Comparison of ENCODE assay signal across 12 cellular contexts in genomic region chr20:44961868-44962267, GRCh38.
DNase-seq lines count a peak whose midpoint lies in the region; ATAC-seq and FAIRE-seq lines count a peak whose summit lies in the region.
"Had no signal": no experiment of that assay in that cellular context is flagged by ENCODE, and none has a peak within 500 bp of the region (broad histone marks: within the 10 kb centered on the region; RNA-seq: fewer than 3 reads in every experiment).

No MANE protein-coding gene starts in this region.

- ATAC-seq in effector memory CD8-positive, alpha-beta T cell (replicated peaks) = no peak

- H3K27me3 Mint-ChIP-seq in effector memory CD8-positive, alpha-beta T cell = no peaks in the 10 kb centered on the region

- H3K27ac Mint-ChIP-seq in effector memory CD8-positive, alpha-beta T cell = no peak overlapping the region
- H3K27ac Mint-ChIP-seq: T-helper 1 cell treated with Interleukin-12 subunit alpha and Interleukin-12 subunit beta and Interleukin-4 antibody, amounts not matched to agents 30 μg/mL and 1 μg/mL, for 36 hours had no signal

- DNase-seq in COLO829 (ENCODE audit: low spot score) = peak; percentile 77
- DNase-seq in HTR-8/SVneo (ENCODE audit: insufficient read length, low spot score) = peak; percentile 62
- DNase-seq in amniotic epithelial cell (ENCODE audit: low read depth) = peak; percentile 47
- peak; percentile 6 for DNase-seq in kidney glomerular epithelial cell (lab: John Stamatoyannopoulos, UW)
- no peak for DNase-seq in activated gamma-delta T cell (lab: John Stamatoyannopoulos, UW)
- no peak for DNase-seq in GOT3 (lab: John Stamatoyannopoulos, UW)
- no peak for DNase-seq in NCI-H69 (lab: John Stamatoyannopoulos, UW)
- DNase-seq in effector memory CD8-positive, alpha-beta T cell = no peak
- DNase-seq: DMS 273 treated with DMSO at 0.1 percent for 48 hours, dorsolateral prefrontal cortex, NCI-H1092 treated with DMSO at 0.1 percent for 48 hours had no signal

- no peaks in the 10 kb centered on the region for H3K9me3 Mint-ChIP-seq in effector memory CD8-positive, alpha-beta T cell
- H3K9me3 Mint-ChIP-seq: T-helper 1 cell treated with Interleukin-12 subunit alpha and Interleukin-12 subunit beta and Interleukin-4 antibody, amounts not matched to agents 30 μg/mL and 1 μg/mL, for 36 hours had no signal

- peak overlapping the region in 1 of 2 donors; percentile 6 for H3K4me3 Mint-ChIP-seq in effector memory CD8-positive, alpha-beta T cell
- H3K4me3 Mint-ChIP-seq: T-helper 1 cell treated with Interleukin-12 subunit alpha and Interleukin-12 subunit beta and Interleukin-4 antibody, amounts not matched to agents 30 μg/mL and 1 μg/mL, for 36 hours had no signal

- peaks cover 30 to 55% of the 10 kb centered on the region in 2 donors for H3K4me1 Mint-ChIP-seq in effector memory CD8-positive, alpha-beta T cell (ENCODE audit: low read depth in 2 of 2)

- peaks cover 16% of the 10 kb centered on the region for H3K36me3 Mint-ChIP-seq in effector memory CD8-positive, alpha-beta T cell (ENCODE audit: insufficient read depth)

- FAIRE-seq in HTR-8/SVneo (lab: Jason Lieb, UNC) = peak; percentile 31

Comparison
In these comparisons a context has a peak if more than half of its experiments do, and no peak if none do; other contexts are left out.
1. DNase-seq: peak in COLO829 (single experiment), HTR-8/SVneo (single experiment), amniotic epithelial cell (single experiment) and kidney glomerular epithelial cell (single experiment); none in activated gamma-delta T cell (single experiment), GOT3 (single experiment), NCI-H69 (single experiment) and effector memory CD8-positive, alpha-beta T cell (0 of 3).